8 cellular contexts compared by ENCODE assay signal in genomic region chr4:139606600-139607301, GRCh38. TPM values are rescaled to one million over a fixed set of nuclear protein-coding genes. Genes with fewer than 3 reads are reported as not detected.
DNase-seq lines count a peak whose midpoint lies in the region; ATAC-seq and TF ChIP-seq lines count a peak whose summit lies in the region.

No MANE protein-coding gene starts in this region.

- DNase-seq in COLO829 (ENCODE audit: low spot score) (peak; percentile 54), NOMO-1 treated with DMSO at 0.1 percent for 48 hours (lab: John Stamatoyannopoulos, UW; ENCODE audit: unreplicated experiment) (peak; percentile 47), coronary artery (ENCODE audit: low spot score) (no peak), sigmoid colon (no peak), HuH-7 (ENCODE audit: low spot score) (no peak), KG1 (lab: John Stamatoyannopoulos, UW) (no peak)
- DNase-seq in naive thymus-derived CD4-positive, alpha-beta T cell = peak in 3 of 9 donors; percentile 3 to 12 (median 4)

- 47 to 57% methylated on average over 16 of the region's 16 CpGs for WGBS in sigmoid colon, 2 donors

- H3K4me3 Mint-ChIP-seq in naive thymus-derived CD4-positive, alpha-beta T cell = peak overlapping the region; percentile 74 to 90 (median 85)

- peaks cover 0 to 5% (median 3%) of the 10 kb centered on the region in 5 donors for H3K36me3 Mint-ChIP-seq in naive thymus-derived CD4-positive, alpha-beta T cell

- no peak overlapping the region for H3K27ac ChIP-seq in coronary artery
- H3K27ac ChIP-seq in naive thymus-derived CD4-positive, alpha-beta T cell (ENCODE audit: low read depth, low read length) = no peak overlapping the region
- no peak overlapping the region for H3K27ac ChIP-seq in sigmoid colon

- H3K4me3 ChIP-seq in coronary artery (peak overlapping the region; percentile 59), sigmoid colon (no peak overlapping the region)
- peak overlapping the region; percentile 29 for H3K4me3 ChIP-seq in naive thymus-derived CD4-positive, alpha-beta T cell (ENCODE audit: low read length)

- H3K9me3 ChIP-seq in naive thymus-derived CD4-positive, alpha-beta T cell (ENCODE audit: control insufficient read depth in 2 of 3, low read length in 3 of 3) = no peaks in the 10 kb centered on the region
- no peaks in the 10 kb centered on the region for H3K9me3 ChIP-seq in sigmoid colon

- ATAC-seq in naive thymus-derived CD4-positive, alpha-beta T cell = peak; percentile 55
- no peak for ATAC-seq in GM18505 (IDR thresholded peaks at IDR 0.05; ENCODE audit: unreplicated experiment)

- TF ChIP-seq EP300 in sigmoid colon (IDR thresholded peaks at IDR 0.05) = no peak

- peaks cover 13 to 20% (median 17%) of the 10 kb centered on the region in 7 donors for H3K4me1 Mint-ChIP-seq in naive thymus-derived CD4-positive, alpha-beta T cell

- no peaks in the 10 kb centered on the region for H3K4me1 ChIP-seq in naive thymus-derived CD4-positive, alpha-beta T cell (ENCODE audit: control insufficient read depth in 2 of 2, insufficient read depth in 2 of 2, low read length in 2 of 2)
- no peaks in the 10 kb centered on the region for H3K4me1 ChIP-seq in sigmoid colon

- no peaks in the 10 kb centered on the region for H3K36me3 ChIP-seq in naive thymus-derived CD4-positive, alpha-beta T cell (ENCODE audit: control insufficient read depth in 2 of 3, insufficient read depth in 3 of 3, low read length in 3 of 3)
- no peaks in the 10 kb centered on the region for H3K36me3 ChIP-seq in sigmoid colon

- TF ChIP-seq CTCF in coronary artery (IDR thresholded peaks at IDR 0.05) (no peak), sigmoid colon (IDR thresholded peaks at IDR 0.05) (no peak)

- peaks cover 4 to 32% (median 15%) of the 10 kb centered on the region in 5 donors for H3K27me3 Mint-ChIP-seq in naive thymus-derived CD4-positive, alpha-beta T cell

- no peaks in the 10 kb centered on the region for H3K27me3 ChIP-seq in naive thymus-derived CD4-positive, alpha-beta T cell (ENCODE audit: control insufficient read depth in 2 of 2, insufficient read depth in 2 of 2, low read length in 2 of 2)
- H3K27me3 ChIP-seq in sigmoid colon = no peaks in the 10 kb centered on the region

- peak overlapping the region in 7 of 9 donors; percentile 1 to 67 (median 47) for H3K27ac Mint-ChIP-seq in naive thymus-derived CD4-positive, alpha-beta T cell

- H3K9me3 Mint-ChIP-seq in naive thymus-derived CD4-positive, alpha-beta T cell = peaks cover 0 to 4% (median 0%) of the 10 kb centered on the region in 11 donors

- CTCF ChIA-PET in naive thymus-derived CD4-positive, alpha-beta T cell (lab: Charles Lee) = interaction anchor here (0.6 to 2.4 kb wide), 4 partner anchors 10 to 75 kb away, joined by 3 to 11 read pairs (median 4); no protein-coding TSS in a partner anchor

- intact Hi-C loops in naive thymus-derived CD4-positive, alpha-beta T cell (cut with micrococcal nuclease) = loop anchor here in 1 of 2 donors (10.0 kb wide), 1 partner anchor 1248 kb away; no protein-coding TSS in a partner anchor
- intact Hi-C loops in sigmoid colon (cut with DNase I) = no loop called here

- POLR2A ChIA-PET in naive thymus-derived CD4-positive, alpha-beta T cell (lab: Charles Lee) = interaction anchor here (0.7 to 0.9 kb wide), 2 partner anchors 49 to 98 kb away, joined by 3 read pairs; no protein-coding TSS in a partner anchor

- TF ChIP-seq POLR2A in GM18505 (IDR thresholded peaks at IDR 0.05; ENCODE audit: borderline replicate concordance, extremely low read depth, insufficient read depth, insufficient read length) (no peak), sigmoid colon (IDR thresholded peaks at IDR 0.05) (no peak)

RNA-seq across cellular contexts. Expression of gene SETD7, which starts 50.7 kb away (rescaled TPM):
- total RNA-seq in naive thymus-derived CD4-positive, alpha-beta T cell = 10 to 100 TPM in 2 of 5 experiments, 1 to 10 TPM in 3; 7.4 to 16.7 (median 9.4) TPM
- 1 to 10 TPM; 1.0 to 2.8 TPM for polyA plus RNA-seq in naive thymus-derived CD4-positive, alpha-beta T cell
- 100 to 1,000 TPM in 1 of 4 donors, 10 to 100 TPM in 3; 79.2 to 102 (median 82.7) TPM for total RNA-seq in sigmoid colon
- polyA plus RNA-seq in sigmoid colon = 10 to 100 TPM in 2 of 3 donors, 1 to 10 TPM in 1; 7.9 to 18.6 (median 14.8) TPM

RNA-seq across cellular contexts. Expression of gene MGST2, which starts 58.9 kb away (rescaled TPM):
- total RNA-seq in naive thymus-derived CD4-positive, alpha-beta T cell = 10 to 100 TPM in 2 of 5 experiments, 1 to 10 TPM in 3; 1.4 to 37.3 (median 1.9) TPM
- 1 to 10 TPM; 2.5 to 4.4 TPM for polyA plus RNA-seq in naive thymus-derived CD4-positive, alpha-beta T cell
- total RNA-seq in sigmoid colon = 10 to 100 TPM; 30.8 to 48.2 (median 42.3) TPM
- polyA plus RNA-seq in sigmoid colon = 100 to 1,000 TPM in 1 of 3 donors, 10 to 100 TPM in 2; 70.9 to 143 (median 84.8) TPM

Comparison
In these comparisons a context has a peak if more than half of its experiments do, and no peak if none do; other contexts are left out.
1. DNase-seq: peak in COLO829 (single experiment) and NOMO-1 treated with DMSO at 0.1 percent for 48 hours (single experiment); none in coronary artery (single experiment), sigmoid colon (single experiment), HuH-7 (single experiment) and KG1 (single experiment).
2. H3K4me3 ChIP-seq: peak in coronary artery (single experiment) and naive thymus-derived CD4-positive, alpha-beta T cell (single experiment); none in sigmoid colon (0 of 4).
3. RNA of gene SETD7, which starts 50.7 kb away (total RNA-seq): 79.2 to 102 TPM in sigmoid colon; 7.4 to 16.7 TPM in naive thymus-derived CD4-positive, alpha-beta T cell; every median in the first group is over 4 times any median in the second.